Comparison of ENCODE assay signal across 13 cellular contexts in the genomic region with DNA sequence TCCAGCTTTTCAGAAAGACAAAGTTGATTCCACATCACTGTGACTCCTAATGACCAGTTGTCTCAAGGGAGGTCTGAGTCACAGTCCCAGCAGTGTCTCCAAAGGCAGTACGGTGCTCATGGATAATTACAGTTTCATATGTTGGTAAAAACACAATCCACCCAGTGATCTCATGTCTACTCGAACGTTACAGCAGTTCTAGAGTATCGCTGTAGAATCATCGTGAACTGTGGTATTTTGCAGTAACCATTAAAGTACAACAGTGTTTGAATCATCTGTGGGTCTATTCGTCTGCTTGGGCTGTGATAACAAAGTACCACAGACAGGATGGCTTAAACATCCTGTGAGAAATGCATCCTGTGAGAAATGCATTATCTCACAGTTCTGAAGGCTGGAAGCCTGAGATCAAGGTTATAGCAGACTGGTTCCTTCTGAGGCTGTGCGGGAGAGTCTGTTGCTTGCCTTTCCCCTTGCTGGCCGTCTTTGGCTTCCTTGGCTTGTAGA.
DNase-seq lines count a peak whose midpoint lies in the region; ATAC-seq and TF ChIP-seq lines count a peak whose summit lies in the region.
"Had no signal": no experiment of that assay in that cellular context is flagged by ENCODE, and none has a peak within 500 bp of the region (broad histone marks: within the 10 kb centered on the region; RNA-seq: fewer than 3 reads in every experiment).

No MANE protein-coding gene starts in this region.

- TF ChIP-seq CTCF in AG04449 (IDR thresholded peaks at IDR 0.05; ENCODE audit: insufficient read depth, low read length, missing control alignments), result no peak

- peak; percentile 56 for DNase-seq in AG04449 (ENCODE audit: low read depth, low spot score)
- DNase-seq in M059J (ENCODE audit: low read depth), result peak; percentile 35
- peak; percentile 34 for DNase-seq in dedifferentiated amniotic fluid mesenchymal stem cell (ENCODE audit: extremely low spot score)
- peak; percentile 67 for DNase-seq in kidney tubule cell (ENCODE audit: low spot score)
- no peak for DNase-seq in activated CD4-positive, alpha-beta T cell treated with anti-CD3 and anti-CD28 coated beads, Interleukin-2, amount 50 U/mL, for 1 hour
- no peak for DNase-seq in stimulated activated CD4-positive, alpha-beta T cell treated with anti-CD3 and anti-CD28 coated beads, Interleukin-4, amount 100 ng/mL, for 1 hour
- DNase-seq: activated CD4-positive, alpha-beta T cell treated with anti-CD3 and anti-CD28 coated beads, Interleukin-2, amount 10 ng/mL, durations not matched to agents 24 days and 14 days; activated naive CD4-positive, alpha-beta T cell; MM.1S; NCI-H446 treated with DMSO at 0.1 percent for 48 hours; stimulated activated naive CD8-positive, alpha-beta T cell treated with anti-CD3 and anti-CD28 coated beads, Interleukin-15, Interleukin-2, amounts not matched to agents 100 U/mL and 50 U/mL, for 24 hours had no signal

- ATAC-seq in HG03045 (IDR thresholded peaks at IDR 0.05; ENCODE audit: unreplicated experiment), result no peak
- no peak for ATAC-seq in GM18909 (IDR thresholded peaks at IDR 0.05; ENCODE audit: poor library complexity, unreplicated experiment)
- ATAC-seq: stimulated activated naive CD8-positive, alpha-beta T cell treated with anti-CD3 and anti-CD28 coated beads, Interleukin-15, Interleukin-2, amounts not matched to agents 100 U/mL and 50 U/mL, for 24 hours had no signal

- POLR2A ChIA-PET in AG04449 (lab: Yijun Ruan, JAX), result no interaction called here

- H3K4me3 ChIP-seq in AG04449 (ENCODE audit: low read depth, low read length), result no peak overlapping the region; the same call in 1 of the 2 replicates

- CTCF ChIA-PET in AG04449 (lab: Yijun Ruan, JAX), result interaction anchor here (1.0 kb wide), 1 partner anchor 89 kb away, joined by 5 read pairs; no protein-coding TSS in a partner anchor

Comparison
In these comparisons a context has a peak if more than half of its experiments do, and no peak if none do; other contexts are left out.
1. DNase-seq: peak in AG04449 (single experiment), M059J (single experiment), dedifferentiated amniotic fluid mesenchymal stem cell (single experiment) and kidney tubule cell (single experiment); none in activated CD4-positive, alpha-beta T cell treated with anti-CD3 and anti-CD28 coated beads, Interleukin-2, amount 50 U/mL, for 1 hour (single experiment) and stimulated activated CD4-positive, alpha-beta T cell treated with anti-CD3 and anti-CD28 coated beads, Interleukin-4, amount 100 ng/mL, for 1 hour (single experiment).